1 cellular context compared by ENCODE assay signal in the genomic region with DNA sequence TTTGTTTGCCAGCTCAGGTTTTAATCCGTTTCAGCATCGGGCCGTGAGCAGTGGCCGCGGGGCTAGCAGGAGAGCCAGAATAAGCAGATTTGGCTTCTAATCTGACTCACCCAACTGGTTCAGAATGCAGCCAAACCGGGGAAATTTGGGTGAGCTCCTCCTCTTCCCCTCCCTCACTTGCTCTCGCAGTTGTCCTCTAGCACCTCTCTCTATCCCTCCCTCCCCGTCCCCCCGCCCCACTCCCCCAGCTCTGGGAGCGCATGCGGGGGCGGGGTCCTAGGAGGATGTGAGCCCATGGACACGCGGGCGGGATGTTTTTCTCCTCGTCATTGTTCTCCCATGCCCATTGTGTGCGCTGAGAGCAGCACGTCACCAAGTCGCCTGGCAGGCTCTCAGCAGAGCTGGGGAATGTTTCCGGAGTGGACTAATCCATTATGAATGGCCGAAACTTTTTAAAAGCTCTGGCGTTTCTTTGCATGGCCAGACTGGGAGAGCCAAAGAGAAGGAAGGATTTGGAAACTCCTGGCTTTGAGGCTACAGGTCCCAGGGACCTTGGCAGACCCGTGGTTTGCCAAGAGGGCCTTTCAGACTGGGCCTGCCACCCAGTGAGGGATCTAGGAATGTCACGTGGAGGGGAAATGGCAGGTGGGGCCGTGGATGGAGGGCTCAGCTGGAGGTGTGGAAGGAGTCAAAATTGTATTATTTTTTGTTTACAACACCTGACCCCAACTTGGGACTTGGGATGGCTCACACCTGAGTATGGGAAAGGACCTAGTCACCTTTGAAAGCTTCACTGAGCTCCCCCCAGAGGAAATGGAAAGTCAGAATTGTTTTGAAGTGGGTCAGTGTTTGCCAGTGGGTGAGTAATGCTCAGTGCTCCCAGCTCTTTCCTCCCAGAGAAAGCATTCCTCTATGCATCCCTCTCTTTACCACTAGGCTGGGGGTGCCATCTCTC.
TF ChIP-seq lines count a peak whose summit lies in the region.

No MANE protein-coding gene starts in this region.

TF ChIP-seq in HepG2, 621 proteins besides CTCF, POLR2A, EP300 and RAD21 (continued from another document):
- TF ChIP-seq, protein P1, sequence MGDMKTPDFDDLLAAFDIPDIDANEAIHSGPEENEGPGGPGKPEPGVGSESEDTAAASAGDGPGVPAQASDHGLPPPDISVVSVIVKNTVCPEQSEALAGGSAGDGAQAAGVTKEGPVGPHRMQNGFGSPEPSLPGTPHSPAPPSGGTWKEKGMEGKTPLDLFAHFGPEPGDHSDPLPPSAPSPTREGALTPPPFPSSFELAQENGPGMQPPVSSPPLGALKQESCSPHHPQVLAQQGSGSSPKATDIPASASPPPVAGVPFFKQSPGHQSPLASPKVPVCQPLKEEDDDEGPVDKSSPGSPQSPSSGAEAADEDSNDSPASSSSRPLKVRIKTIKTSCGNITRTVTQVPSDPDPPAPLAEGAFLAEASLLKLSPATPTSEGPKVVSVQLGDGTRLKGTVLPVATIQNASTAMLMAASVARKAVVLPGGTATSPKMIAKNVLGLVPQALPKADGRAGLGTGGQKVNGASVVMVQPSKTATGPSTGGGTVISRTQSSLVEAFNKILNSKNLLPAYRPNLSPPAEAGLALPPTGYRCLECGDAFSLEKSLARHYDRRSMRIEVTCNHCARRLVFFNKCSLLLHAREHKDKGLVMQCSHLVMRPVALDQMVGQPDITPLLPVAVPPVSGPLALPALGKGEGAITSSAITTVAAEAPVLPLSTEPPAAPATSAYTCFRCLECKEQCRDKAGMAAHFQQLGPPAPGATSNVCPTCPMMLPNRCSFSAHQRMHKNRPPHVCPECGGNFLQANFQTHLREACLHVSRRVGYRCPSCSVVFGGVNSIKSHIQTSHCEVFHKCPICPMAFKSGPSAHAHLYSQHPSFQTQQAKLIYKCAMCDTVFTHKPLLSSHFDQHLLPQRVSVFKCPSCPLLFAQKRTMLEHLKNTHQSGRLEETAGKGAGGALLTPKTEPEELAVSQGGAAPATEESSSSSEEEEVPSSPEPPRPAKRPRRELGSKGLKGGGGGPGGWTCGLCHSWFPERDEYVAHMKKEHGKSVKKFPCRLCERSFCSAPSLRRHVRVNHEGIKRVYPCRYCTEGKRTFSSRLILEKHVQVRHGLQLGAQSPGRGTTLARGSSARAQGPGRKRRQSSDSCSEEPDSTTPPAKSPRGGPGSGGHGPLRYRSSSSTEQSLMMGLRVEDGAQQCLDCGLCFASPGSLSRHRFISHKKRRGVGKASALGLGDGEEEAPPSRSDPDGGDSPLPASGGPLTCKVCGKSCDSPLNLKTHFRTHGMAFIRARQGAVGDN (CRISPR knock-in tag; IDR thresholded peaks at IDR 0.05): peak; percentile 40
- TF ChIP-seq, protein P2, sequence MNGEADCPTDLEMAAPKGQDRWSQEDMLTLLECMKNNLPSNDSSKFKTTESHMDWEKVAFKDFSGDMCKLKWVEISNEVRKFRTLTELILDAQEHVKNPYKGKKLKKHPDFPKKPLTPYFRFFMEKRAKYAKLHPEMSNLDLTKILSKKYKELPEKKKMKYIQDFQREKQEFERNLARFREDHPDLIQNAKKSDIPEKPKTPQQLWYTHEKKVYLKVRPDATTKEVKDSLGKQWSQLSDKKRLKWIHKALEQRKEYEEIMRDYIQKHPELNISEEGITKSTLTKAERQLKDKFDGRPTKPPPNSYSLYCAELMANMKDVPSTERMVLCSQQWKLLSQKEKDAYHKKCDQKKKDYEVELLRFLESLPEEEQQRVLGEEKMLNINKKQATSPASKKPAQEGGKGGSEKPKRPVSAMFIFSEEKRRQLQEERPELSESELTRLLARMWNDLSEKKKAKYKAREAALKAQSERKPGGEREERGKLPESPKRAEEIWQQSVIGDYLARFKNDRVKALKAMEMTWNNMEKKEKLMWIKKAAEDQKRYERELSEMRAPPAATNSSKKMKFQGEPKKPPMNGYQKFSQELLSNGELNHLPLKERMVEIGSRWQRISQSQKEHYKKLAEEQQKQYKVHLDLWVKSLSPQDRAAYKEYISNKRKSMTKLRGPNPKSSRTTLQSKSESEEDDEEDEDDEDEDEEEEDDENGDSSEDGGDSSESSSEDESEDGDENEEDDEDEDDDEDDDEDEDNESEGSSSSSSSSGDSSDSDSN (CRISPR knock-in tag; IDR thresholded peaks at IDR 0.05): no peak
- TF ChIP-seq MYC (CRISPR knock-in tag; IDR thresholded peaks at IDR 0.05; ENCODE audit: borderline replicate concordance) (no peak), ZNF263 (CRISPR knock-in tag; IDR thresholded peaks at IDR 0.05) (peak; percentile 84), ZBTB3 (CRISPR knock-in tag; IDR thresholded peaks at IDR 0.05; ENCODE audit: borderline replicate concordance, low read depth) (no peak), HDAC1 (CRISPR knock-in tag; IDR thresholded peaks at IDR 0.05) (no peak), ZNF44 (CRISPR knock-in tag; IDR thresholded peaks at IDR 0.05) (no peak), ZFP1 (CRISPR knock-in tag; IDR thresholded peaks at IDR 0.05) (no peak), ZZZ3 (CRISPR knock-in tag; IDR thresholded peaks at IDR 0.05; ENCODE audit: borderline replicate concordance) (no peak), KMT2A (CRISPR knock-in tag; IDR thresholded peaks at IDR 0.05) (no peak), NFYC (CRISPR knock-in tag; IDR thresholded peaks at IDR 0.05) (no peak)
- TF ChIP-seq, protein P3, sequence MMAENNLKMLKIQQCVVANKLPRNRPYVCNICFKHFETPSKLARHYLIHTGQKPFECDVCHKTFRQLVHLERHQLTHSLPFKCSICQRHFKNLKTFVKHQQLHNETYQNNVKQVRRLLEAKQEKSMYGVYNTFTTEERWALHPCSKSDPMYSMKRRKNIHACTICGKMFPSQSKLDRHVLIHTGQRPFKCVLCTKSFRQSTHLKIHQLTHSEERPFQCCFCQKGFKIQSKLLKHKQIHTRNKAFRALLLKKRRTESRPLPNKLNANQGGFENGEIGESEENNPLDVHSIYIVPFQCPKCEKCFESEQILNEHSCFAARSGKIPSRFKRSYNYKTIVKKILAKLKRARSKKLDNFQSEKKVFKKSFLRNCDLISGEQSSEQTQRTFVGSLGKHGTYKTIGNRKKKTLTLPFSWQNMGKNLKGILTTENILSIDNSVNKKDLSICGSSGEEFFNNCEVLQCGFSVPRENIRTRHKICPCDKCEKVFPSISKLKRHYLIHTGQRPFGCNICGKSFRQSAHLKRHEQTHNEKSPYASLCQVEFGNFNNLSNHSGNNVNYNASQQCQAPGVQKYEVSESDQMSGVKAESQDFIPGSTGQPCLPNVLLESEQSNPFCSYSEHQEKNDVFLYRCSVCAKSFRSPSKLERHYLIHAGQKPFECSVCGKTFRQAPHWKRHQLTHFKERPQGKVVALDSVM (CRISPR knock-in tag; IDR thresholded peaks at IDR 0.05): no peak
- TF ChIP-seq, protein P4, sequence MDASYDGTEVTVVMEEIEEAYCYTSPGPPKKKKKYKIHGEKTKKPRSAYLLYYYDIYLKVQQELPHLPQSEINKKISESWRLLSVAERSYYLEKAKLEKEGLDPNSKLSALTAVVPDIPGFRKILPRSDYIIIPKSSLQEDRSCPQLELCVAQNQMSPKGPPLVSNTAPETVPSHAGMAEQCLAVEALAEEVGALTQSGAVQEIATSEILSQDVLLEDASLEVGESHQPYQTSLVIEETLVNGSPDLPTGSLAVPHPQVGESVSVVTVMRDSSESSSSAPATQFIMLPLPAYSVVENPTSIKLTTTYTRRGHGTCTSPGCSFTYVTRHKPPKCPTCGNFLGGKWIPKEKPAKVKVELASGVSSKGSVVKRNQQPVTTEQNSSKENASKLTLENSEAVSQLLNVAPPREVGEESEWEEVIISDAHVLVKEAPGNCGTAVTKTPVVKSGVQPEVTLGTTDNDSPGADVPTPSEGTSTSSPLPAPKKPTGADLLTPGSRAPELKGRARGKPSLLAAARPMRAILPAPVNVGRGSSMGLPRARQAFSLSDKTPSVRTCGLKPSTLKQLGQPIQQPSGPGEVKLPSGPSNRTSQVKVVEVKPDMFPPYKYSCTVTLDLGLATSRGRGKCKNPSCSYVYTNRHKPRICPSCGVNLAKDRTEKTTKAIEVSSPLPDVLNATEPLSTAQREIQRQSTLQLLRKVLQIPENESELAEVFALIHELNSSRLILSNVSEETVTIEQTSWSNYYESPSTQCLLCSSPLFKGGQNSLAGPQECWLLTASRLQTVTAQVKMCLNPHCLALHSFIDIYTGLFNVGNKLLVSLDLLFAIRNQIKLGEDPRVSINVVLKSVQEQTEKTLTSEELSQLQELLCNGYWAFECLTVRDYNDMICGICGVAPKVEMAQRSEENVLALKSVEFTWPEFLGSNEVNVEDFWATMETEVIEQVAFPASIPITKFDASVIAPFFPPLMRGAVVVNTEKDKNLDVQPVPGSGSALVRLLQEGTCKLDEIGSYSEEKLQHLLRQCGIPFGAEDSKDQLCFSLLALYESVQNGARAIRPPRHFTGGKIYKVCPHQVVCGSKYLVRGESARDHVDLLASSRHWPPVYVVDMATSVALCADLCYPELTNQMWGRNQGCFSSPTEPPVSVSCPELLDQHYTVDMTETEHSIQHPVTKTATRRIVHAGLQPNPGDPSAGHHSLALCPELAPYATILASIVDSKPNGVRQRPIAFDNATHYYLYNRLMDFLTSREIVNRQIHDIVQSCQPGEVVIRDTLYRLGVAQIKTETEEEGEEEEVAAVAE (CRISPR knock-in tag; IDR thresholded peaks at IDR 0.05; ENCODE audit: borderline replicate concordance): no peak
